1 cellular context compared by ENCODE assay signal in the genomic region with DNA sequence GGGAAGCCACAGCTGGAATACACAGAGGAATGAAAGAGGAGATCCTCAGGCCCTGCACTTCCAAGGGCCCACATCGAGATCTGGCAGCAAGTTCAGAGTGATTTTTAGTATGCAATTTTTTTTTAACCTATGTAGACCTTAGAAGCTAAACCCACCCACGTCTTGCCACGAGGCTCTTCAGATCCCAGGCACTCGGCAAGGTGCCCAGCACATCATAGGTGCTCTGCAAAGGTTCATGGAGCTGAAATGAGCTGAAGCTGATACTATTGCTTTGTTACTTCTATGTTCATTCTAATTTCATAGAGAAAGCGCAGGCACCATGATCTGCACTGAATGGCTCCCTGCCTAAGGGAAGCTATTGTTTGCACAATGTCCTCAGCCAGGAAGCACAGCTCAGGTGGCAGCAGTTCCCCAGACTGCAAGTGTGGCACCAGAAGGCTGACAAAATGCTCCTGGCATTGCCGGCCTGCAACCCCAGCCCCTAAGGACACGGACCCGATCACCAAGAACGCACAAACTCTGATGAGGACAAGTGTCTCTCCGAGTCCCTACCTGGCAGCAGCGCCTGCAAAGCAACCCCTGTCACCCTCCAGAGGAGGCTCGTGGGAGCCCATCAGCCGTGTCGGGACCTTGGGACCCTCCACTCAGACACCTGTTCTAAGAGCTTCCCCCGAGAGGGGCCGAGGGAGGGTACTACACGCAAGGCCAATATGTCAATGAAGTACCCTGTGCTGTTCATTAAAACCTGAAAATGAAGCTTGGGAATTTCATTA.
TF ChIP-seq lines count a peak whose summit lies in the region.

No MANE protein-coding gene starts in this region.

TF ChIP-seq in H1, 55 proteins besides CTCF, POLR2A, EP300 and RAD21:
- TF ChIP-seq, protein P1, sequence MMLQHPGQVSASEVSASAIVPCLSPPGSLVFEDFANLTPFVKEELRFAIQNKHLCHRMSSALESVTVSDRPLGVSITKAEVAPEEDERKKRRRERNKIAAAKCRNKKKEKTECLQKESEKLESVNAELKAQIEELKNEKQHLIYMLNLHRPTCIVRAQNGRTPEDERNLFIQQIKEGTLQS (IDR thresholded peaks at IDR 0.05; ENCODE audit: insufficient read depth, low read depth, low read length), result no peak
- TF ChIP-seq SIRT6 (IDR thresholded peaks at IDR 0.05; ENCODE audit: low read length), result no peak
- TF ChIP-seq CHD2 (IDR thresholded peaks at IDR 0.05; ENCODE audit: low read length), result no peak
- TF ChIP-seq TCF12 (IDR thresholded peaks at IDR 0.05; ENCODE audit: low read depth, low read length), result no peak
- no peak for TF ChIP-seq KDM4A (IDR thresholded peaks at IDR 0.05; ENCODE audit: low read depth, low read length, severe bottlenecking)
- TF ChIP-seq MAX (IDR thresholded peaks at IDR 0.05), result no peak
- TF ChIP-seq SP1 (IDR thresholded peaks at IDR 0.05; ENCODE audit: low read depth, low read length), result no peak
- no peak for TF ChIP-seq TEAD4 (IDR thresholded peaks at IDR 0.05; ENCODE audit: low read depth, low read length)
- no peak for TF ChIP-seq JUN (IDR thresholded peaks at IDR 0.05; ENCODE audit: low read depth, low read length)
- no peak for TF ChIP-seq EGR1 (IDR thresholded peaks at IDR 0.05; ENCODE audit: borderline replicate concordance, low read depth, low read length)
- TF ChIP-seq JUND (IDR thresholded peaks at IDR 0.05; ENCODE audit: low read length), result no peak
